ENCODE assay signal across 8 cellular contexts in the genomic region with DNA sequence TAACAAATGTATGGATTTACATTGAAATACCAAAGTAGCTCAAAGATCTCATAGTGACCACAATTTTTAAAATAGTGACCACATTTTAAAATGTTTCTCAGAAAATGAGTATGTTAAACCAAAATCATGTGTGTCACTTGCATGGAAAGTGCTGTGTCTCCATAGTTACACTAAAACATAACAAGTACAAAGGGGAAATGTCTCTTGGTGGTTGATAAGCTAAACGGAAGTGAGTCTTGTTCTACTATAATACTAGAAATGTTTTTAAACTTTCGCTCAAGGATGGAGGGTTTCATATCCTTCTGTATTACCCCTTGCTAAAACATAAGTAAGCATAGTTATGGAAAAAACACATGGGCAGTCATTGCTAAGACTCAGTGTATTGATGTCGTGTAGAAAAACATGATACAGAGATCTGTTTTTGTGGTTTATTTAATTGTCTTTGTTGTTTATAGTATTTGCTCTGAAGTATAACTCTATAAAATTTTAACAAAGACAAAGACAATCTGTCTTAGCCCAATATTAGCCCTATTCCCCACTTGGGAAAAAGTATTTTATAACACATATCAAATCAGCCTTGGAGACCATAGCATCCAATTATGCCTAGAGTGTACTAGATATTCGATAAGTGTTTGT. TPM values are rescaled to one million over a fixed set of nuclear protein-coding genes. Genes with fewer than 3 reads are reported as not detected.
DNase-seq lines count a peak whose midpoint lies in the region; ATAC-seq and TF ChIP-seq lines count a peak whose summit lies in the region.

No MANE protein-coding gene starts in this region.

- H3K36me3 Mint-ChIP-seq in activated T-helper 17 cell treated with anti-CD3 and anti-CD28 coated beads, Interleukin-2, amount 50 U/mL, for 72 hours (ENCODE audit: low read depth), result peaks cover 6% of the 10 kb centered on the region
- peaks cover 15% of the 10 kb centered on the region for H3K36me3 Mint-ChIP-seq in stimulated activated effector memory CD8-positive, alpha-beta T cell treated with anti-CD3 and anti-CD28 coated beads, Interleukin-12 subunit alpha, Interleukin-12 subunit beta, amount 100 ng/mL, for 72 hours
- H3K36me3 Mint-ChIP-seq in type B pancreatic cell, result no peaks in the 10 kb centered on the region

- ATAC-seq in HG03432 (IDR thresholded peaks at IDR 0.05; ENCODE audit: unreplicated experiment), result peak; percentile 66
- ATAC-seq in activated T-helper 17 cell treated with anti-CD3 and anti-CD28 coated beads, Interleukin-2, amount 50 U/mL, for 72 hours (replicated peaks), result peak; percentile 89
- ATAC-seq in stimulated activated effector memory CD8-positive, alpha-beta T cell treated with anti-CD3 and anti-CD28 coated beads, Interleukin-12 subunit alpha, Interleukin-12 subunit beta, amount 100 ng/mL, for 72 hours, result peak; percentile 96

- no peaks in the 10 kb centered on the region for H3K27me3 Mint-ChIP-seq in activated T-helper 17 cell treated with anti-CD3 and anti-CD28 coated beads, Interleukin-2, amount 50 U/mL, for 72 hours
- H3K27me3 Mint-ChIP-seq in type B pancreatic cell, result no peaks in the 10 kb centered on the region

- no peaks in the 10 kb centered on the region for H3K9me3 Mint-ChIP-seq in activated T-helper 17 cell treated with anti-CD3 and anti-CD28 coated beads, Interleukin-2, amount 50 U/mL, for 72 hours
- no peaks in the 10 kb centered on the region for H3K9me3 Mint-ChIP-seq in stimulated activated effector memory CD8-positive, alpha-beta T cell treated with anti-CD3 and anti-CD28 coated beads, Interleukin-12 subunit alpha, Interleukin-12 subunit beta, amount 100 ng/mL, for 72 hours
- no peaks in the 10 kb centered on the region for H3K9me3 Mint-ChIP-seq in type B pancreatic cell

- no peaks in the 10 kb centered on the region for H3K27me3 ChIP-seq in WERI-Rb-1 (ENCODE audit: insufficient read depth, low read depth, severe bottlenecking)

- peak overlapping the region; percentile 64 for H3K4me3 Mint-ChIP-seq in activated T-helper 17 cell treated with anti-CD3 and anti-CD28 coated beads, Interleukin-2, amount 50 U/mL, for 72 hours
- peak overlapping the region; percentile 39 for H3K4me3 Mint-ChIP-seq in stimulated activated effector memory CD8-positive, alpha-beta T cell treated with anti-CD3 and anti-CD28 coated beads, Interleukin-12 subunit alpha, Interleukin-12 subunit beta, amount 100 ng/mL, for 72 hours
- no peak overlapping the region for H3K4me3 Mint-ChIP-seq in type B pancreatic cell

- no peak overlapping the region for H3K4me3 ChIP-seq in WERI-Rb-1 (ENCODE audit: low read depth, low read length)

- no peak for TF ChIP-seq CTCF in WERI-Rb-1 (IDR thresholded peaks at IDR 0.05; ENCODE audit: low read depth, low read length)
- TF ChIP-seq CTCF in type B pancreatic cell (conservative IDR thresholded peaks at IDR 0.05), result no peak

- peak; percentile 27 for DNase-seq in stimulated activated CD4-positive, alpha-beta T cell treated with anti-CD3 and anti-CD28 coated beads, Interleukin-4, amount 100 ng/mL, for 24 hours
- DNase-seq in stimulated activated CD4-positive, alpha-beta T cell treated with anti-CD3 and anti-CD28 coated beads, Interleukin-2, amount 100 ng/mL, for 24 hours, result no peak
- DNase-seq in stimulated activated effector memory CD8-positive, alpha-beta T cell treated with anti-CD3 and anti-CD28 coated beads, Interleukin-12 subunit alpha, Interleukin-12 subunit beta, amount 100 ng/mL, for 72 hours (ENCODE audit: low spot score in 2 of 2), result no peak
- DNase-seq in WERI-Rb-1 (no peak), NCI-H226 (no peak), type B pancreatic cell (ENCODE audit: extremely low spot score, unreplicated experiment) (no peak)

- no peak overlapping the region for H3K27ac ChIP-seq in WERI-Rb-1

- H3K9me3 ChIP-seq in WERI-Rb-1 (ENCODE audit: severe bottlenecking), result no peaks in the 10 kb centered on the region

- no peaks in the 10 kb centered on the region for H3K36me3 ChIP-seq in WERI-Rb-1

- peak overlapping the region; percentile 95 for H3K27ac Mint-ChIP-seq in activated T-helper 17 cell treated with anti-CD3 and anti-CD28 coated beads, Interleukin-2, amount 50 U/mL, for 72 hours
- peak overlapping the region; percentile 93 for H3K27ac Mint-ChIP-seq in stimulated activated effector memory CD8-positive, alpha-beta T cell treated with anti-CD3 and anti-CD28 coated beads, Interleukin-12 subunit alpha, Interleukin-12 subunit beta, amount 100 ng/mL, for 72 hours
- no peak overlapping the region for H3K27ac Mint-ChIP-seq in type B pancreatic cell

- peaks cover 40% of the 10 kb centered on the region for H3K4me1 Mint-ChIP-seq in activated T-helper 17 cell treated with anti-CD3 and anti-CD28 coated beads, Interleukin-2, amount 50 U/mL, for 72 hours
- peaks cover 49% of the 10 kb centered on the region for H3K4me1 Mint-ChIP-seq in stimulated activated effector memory CD8-positive, alpha-beta T cell treated with anti-CD3 and anti-CD28 coated beads, Interleukin-12 subunit alpha, Interleukin-12 subunit beta, amount 100 ng/mL, for 72 hours
- peaks cover 7% of the 10 kb centered on the region for H3K4me1 Mint-ChIP-seq in type B pancreatic cell (ENCODE audit: unreplicated experiment)

RNA-seq across cellular contexts. Expression of gene DENND4A, which starts 27.0 kb away (rescaled TPM):
- total RNA-seq in activated T-helper 17 cell treated with anti-CD3 and anti-CD28 coated beads, Interleukin-2, amount 50 U/mL, for 72 hours, result 10 to 100 TPM; 48.2 to 61.2 TPM
- total RNA-seq in type B pancreatic cell (ENCODE audit: low replicate concordance), result 13.4 and 13.6 TPM in 2 replicates

RNA-seq across cellular contexts. Expression of gene RAB11A, which starts 50.2 kb away (rescaled TPM):
- 100 to 1,000 TPM; 108 to 143 TPM for total RNA-seq in activated T-helper 17 cell treated with anti-CD3 and anti-CD28 coated beads, Interleukin-2, amount 50 U/mL, for 72 hours
- 266 and 484 TPM in 2 replicates for total RNA-seq in type B pancreatic cell (ENCODE audit: low replicate concordance)
